ENCODE assay signal across 8 cellular contexts in the genomic region with DNA sequence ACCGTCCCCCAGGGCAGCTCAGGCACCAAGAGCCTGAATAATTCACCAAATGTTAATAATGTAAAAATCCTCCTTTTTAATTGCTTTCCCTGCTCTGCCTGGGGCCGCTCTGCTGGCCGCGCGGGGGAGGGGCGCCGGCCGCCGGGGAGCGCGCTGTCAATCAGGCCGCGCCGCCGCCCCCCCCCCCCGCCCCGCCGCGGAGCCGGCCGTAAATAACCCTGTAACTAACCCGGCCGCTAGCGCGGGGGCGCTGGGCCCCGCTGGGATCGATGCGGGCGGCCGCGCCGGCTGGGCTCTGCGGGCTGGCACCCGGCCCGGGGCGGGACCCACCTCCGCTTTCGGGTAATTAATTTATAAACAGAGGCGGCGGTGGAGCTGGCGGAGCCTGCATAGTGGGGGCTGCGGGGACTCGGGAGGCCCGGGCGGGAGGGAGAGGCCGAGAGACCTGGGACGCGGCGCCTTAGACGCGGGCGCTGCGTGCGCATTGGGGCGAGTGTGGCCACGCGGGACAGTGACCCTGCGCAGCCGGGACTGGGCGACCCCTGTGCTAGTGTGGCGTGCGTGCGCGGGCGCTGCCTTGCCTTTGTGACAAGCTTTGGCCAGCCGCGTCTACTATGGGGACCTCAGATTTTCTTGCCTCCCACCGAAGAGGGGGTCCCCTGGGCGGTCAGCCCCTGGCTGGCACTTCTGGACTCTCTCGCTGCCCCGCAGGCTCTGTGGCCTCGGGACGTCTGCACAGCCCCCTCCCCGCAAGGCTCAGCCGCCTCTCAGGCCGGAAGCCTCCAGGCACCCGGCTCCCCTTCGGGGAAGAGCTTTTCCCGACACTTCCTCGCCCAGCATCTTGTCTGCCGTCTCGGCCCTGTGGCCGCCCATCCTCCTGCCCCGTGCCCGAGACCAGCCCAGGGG. TPM values are rescaled to one million over a fixed set of nuclear protein-coding genes. Genes with fewer than 3 reads are reported as not detected.
DNase-seq lines count a peak whose midpoint lies in the region; ATAC-seq and TF ChIP-seq lines count a peak whose summit lies in the region.

No MANE protein-coding gene starts in this region.

- CTCF ChIA-PET in activated CD4-positive, alpha-beta memory T cell treated with anti-CD3 and anti-CD28 coated beads for 36 hours (lab: Charles Lee) = interaction anchor here (0.7 to 3.0 kb wide), 3 partner anchors 14 to 35 kb away, joined by 3 to 19 read pairs (median 14); no protein-coding TSS in a partner anchor
- CTCF ChIA-PET in activated CD4-positive, alpha-beta memory T cell treated with anti-CD3 and anti-CD28 coated beads, Interleukin-2, amount 10 ng/mL, durations not matched to agents 7 days and 5 days (lab: Charles Lee) = interaction anchor here (1.0 kb wide), 1 partner anchor 36 kb away, joined by 4 read pairs; no protein-coding TSS in a partner anchor

- H3F3A ChIP-seq in smooth muscle cell (ENCODE audit: low read depth) = peaks cover 12% of the 10 kb centered on the region

- H3K27ac ChIP-seq in body of pancreas (peak overlapping the region in 1 of 4 donors; percentile 53), smooth muscle cell (ENCODE audit: low read depth) (no peak overlapping the region)

- peaks cover 24% of the 10 kb centered on the region for H3K27me3 Mint-ChIP-seq in activated CD4-positive, alpha-beta memory T cell treated with anti-CD3 and anti-CD28 coated beads for 36 hours
- peaks cover 37% of the 10 kb centered on the region for H3K27me3 Mint-ChIP-seq in activated CD4-positive, alpha-beta memory T cell treated with anti-CD3 and anti-CD28 coated beads, Interleukin-2, amount 10 ng/mL, durations not matched to agents 7 days and 5 days
- H3K27me3 Mint-ChIP-seq in immature natural killer cell (ENCODE audit: low read depth in 3 of 3) = peaks cover 4 to 14% (median 10%) of the 10 kb centered on the region in 3 donors

- WGBS in body of pancreas, 2 donors = 0 to 1% methylated on average over 7 to 77 of the region's 86 CpGs
- 1% methylated on average over 68 of the region's 86 CpGs for WGBS in smooth muscle cell (ENCODE audit: low lambda C conversion rate)

- no peaks in the 10 kb centered on the region for H3K79me2 ChIP-seq in smooth muscle cell (ENCODE audit: low read depth)

- H3K4me3 ChIP-seq in body of pancreas (no peak overlapping the region), smooth muscle cell (peak overlapping the region; percentile 47)

- no peak for DNase-seq in activated CD4-positive, alpha-beta memory T cell treated with anti-CD3 and anti-CD28 coated beads for 36 hours
- no peak for DNase-seq in activated CD4-positive, alpha-beta memory T cell treated with anti-CD3 and anti-CD28 coated beads, Interleukin-2, amount 10 ng/mL, durations not matched to agents 7 days and 5 days
- DNase-seq in NCI-H446 (lab: John Stamatoyannopoulos, UW) (peak; percentile 67 to 93), body of pancreas (peak; percentile 47 to 82 (median 74)), immature natural killer cell (no peak), smooth muscle cell (lab: John Stamatoyannopoulos, UW; ENCODE audit: unreplicated experiment) (peak; percentile 57)
- DNase-seq in stimulated activated CD4-positive, alpha-beta T cell treated with anti-CD3 and anti-CD28 coated beads, Interleukin-4, amount 100 ng/mL, for 4 hours = no peak

- no peak for TF ChIP-seq POLR2A in body of pancreas (IDR thresholded peaks at IDR 0.05)

- H3K27ac Mint-ChIP-seq in activated CD4-positive, alpha-beta memory T cell treated with anti-CD3 and anti-CD28 coated beads for 36 hours = no peak overlapping the region
- no peak overlapping the region for H3K27ac Mint-ChIP-seq in activated CD4-positive, alpha-beta memory T cell treated with anti-CD3 and anti-CD28 coated beads, Interleukin-2, amount 10 ng/mL, durations not matched to agents 7 days and 5 days
- H3K27ac Mint-ChIP-seq in immature natural killer cell = no peak overlapping the region

- H3K36me3 ChIP-seq in body of pancreas (replicated peaks in 1 of 2; ENCODE audit: insufficient read depth in 1 of 2, low read depth in 2 of 2) = peaks cover 0 to 3% of the 10 kb centered on the region in 2 donors
- H3K36me3 ChIP-seq in smooth muscle cell (ENCODE audit: low read depth) = no peaks in the 10 kb centered on the region

- H2AFZ ChIP-seq in smooth muscle cell (ENCODE audit: low read depth) = no peak overlapping the region

- H3K36me3 Mint-ChIP-seq in activated CD4-positive, alpha-beta memory T cell treated with anti-CD3 and anti-CD28 coated beads for 36 hours = peaks cover 11% of the 10 kb centered on the region
- peaks cover 4% of the 10 kb centered on the region for H3K36me3 Mint-ChIP-seq in activated CD4-positive, alpha-beta memory T cell treated with anti-CD3 and anti-CD28 coated beads, Interleukin-2, amount 10 ng/mL, durations not matched to agents 7 days and 5 days (ENCODE audit: low read depth)
- H3K36me3 Mint-ChIP-seq in immature natural killer cell = peaks cover 3 to 4% (median 4%) of the 10 kb centered on the region in 3 donors

- H3K9ac ChIP-seq in smooth muscle cell (ENCODE audit: low read depth) = no peak overlapping the region

- H3K4me1 ChIP-seq in body of pancreas (peaks cover 43% of the 10 kb centered on the region), smooth muscle cell (ENCODE audit: low read depth) (peaks cover 28% of the 10 kb centered on the region)

- POLR2A ChIA-PET in activated CD4-positive, alpha-beta memory T cell treated with anti-CD3 and anti-CD28 coated beads for 36 hours (lab: Charles Lee) = interaction anchor here (1.0 kb wide), 1 partner anchor 11 kb away, joined by 3 read pairs; no protein-coding TSS in a partner anchor
- POLR2A ChIA-PET in activated CD4-positive, alpha-beta memory T cell treated with anti-CD3 and anti-CD28 coated beads, Interleukin-2, amount 10 ng/mL, durations not matched to agents 7 days and 5 days (lab: Charles Lee) = interaction anchor here (1.0 kb wide), 1 partner anchor 8 kb away, joined by 3 read pairs; no protein-coding TSS in a partner anchor

- intact Hi-C loops in activated CD4-positive, alpha-beta memory T cell treated with anti-CD3 and anti-CD28 coated beads for 36 hours (cut with micrococcal nuclease) = no loop called here
- intact Hi-C loops in body of pancreas (cut with DNase I) = no loop called here

- H3K4me2 ChIP-seq in smooth muscle cell = peak overlapping the region; percentile 89

- ATAC-seq in body of pancreas = peak; percentile 41
- ATAC-seq in HG02623 (IDR thresholded peaks at IDR 0.05; ENCODE audit: unreplicated experiment) = no peak

- H3K9me3 Mint-ChIP-seq in activated CD4-positive, alpha-beta memory T cell treated with anti-CD3 and anti-CD28 coated beads for 36 hours = no peaks in the 10 kb centered on the region
- H3K9me3 Mint-ChIP-seq in activated CD4-positive, alpha-beta memory T cell treated with anti-CD3 and anti-CD28 coated beads, Interleukin-2, amount 10 ng/mL, durations not matched to agents 7 days and 5 days = no peaks in the 10 kb centered on the region
- H3K9me3 Mint-ChIP-seq in immature natural killer cell = no peaks in the 10 kb centered on the region

- H3K4me3 Mint-ChIP-seq in activated CD4-positive, alpha-beta memory T cell treated with anti-CD3 and anti-CD28 coated beads for 36 hours = peak overlapping the region; percentile 32
- H3K4me3 Mint-ChIP-seq in activated CD4-positive, alpha-beta memory T cell treated with anti-CD3 and anti-CD28 coated beads, Interleukin-2, amount 10 ng/mL, durations not matched to agents 7 days and 5 days = no peak overlapping the region
- peak overlapping the region in 4 of 5 donors; percentile 41 to 54 (median 48) for H3K4me3 Mint-ChIP-seq in immature natural killer cell

- H3K27me3 ChIP-seq in body of pancreas (peaks cover 0 to 38% of the 10 kb centered on the region in 2 donors), smooth muscle cell (ENCODE audit: low read depth) (no peaks in the 10 kb centered on the region)

- TF ChIP-seq CTCF in body of pancreas (IDR thresholded peaks at IDR 0.05) (peak in 2 of 7 experiments; percentile 23 to 36), smooth muscle cell (IDR thresholded peaks at IDR 0.05; ENCODE audit: borderline replicate concordance, insufficient read depth, poor library complexity, severe bottlenecking) (no peak)

- peaks cover 18% of the 10 kb centered on the region for H4K20me1 ChIP-seq in smooth muscle cell (ENCODE audit: low read depth)

- no peaks in the 10 kb centered on the region for H3K9me3 ChIP-seq in body of pancreas
- H3K9me3 ChIP-seq in smooth muscle cell (replicated peaks; ENCODE audit: low read depth) = no peaks in the 10 kb centered on the region

- H3K4me1 Mint-ChIP-seq in activated CD4-positive, alpha-beta memory T cell treated with anti-CD3 and anti-CD28 coated beads for 36 hours (ENCODE audit: low read depth) = peaks cover 11% of the 10 kb centered on the region
- H3K4me1 Mint-ChIP-seq in activated CD4-positive, alpha-beta memory T cell treated with anti-CD3 and anti-CD28 coated beads, Interleukin-2, amount 10 ng/mL, durations not matched to agents 7 days and 5 days = peaks cover 7% of the 10 kb centered on the region
- H3K4me1 Mint-ChIP-seq in immature natural killer cell = peaks cover 0 to 8% of the 10 kb centered on the region in 2 donors

RNA-seq across cellular contexts. Expression of gene SAMD11, which starts 16.7 kb away (rescaled TPM):
- total RNA-seq in activated CD4-positive, alpha-beta memory T cell treated with anti-CD3 and anti-CD28 coated beads for 36 hours = not detected
- total RNA-seq in activated CD4-positive, alpha-beta memory T cell treated with anti-CD3 and anti-CD28 coated beads, Interleukin-2, amount 10 ng/mL, durations not matched to agents 7 days and 5 days = not detected
- total RNA-seq in body of pancreas (1 to 10 TPM; 2.1 to 2.3 TPM), smooth muscle cell (7.5 and 18.0 TPM in 2 replicates)
- polyA plus RNA-seq in immature natural killer cell (under 1 TPM in 1 of 3 donors, not detected in 2; 0.14 TPM), smooth muscle cell (21.1 and 24.1 TPM in 2 replicates)

RNA-seq across cellular contexts. Expression of gene NOC2L, which starts 18.7 kb away (rescaled TPM):
- total RNA-seq in activated CD4-positive, alpha-beta memory T cell treated with anti-CD3 and anti-CD28 coated beads for 36 hours = 100 to 1,000 TPM; 111 to 117 TPM
- total RNA-seq in activated CD4-positive, alpha-beta memory T cell treated with anti-CD3 and anti-CD28 coated beads, Interleukin-2, amount 10 ng/mL, durations not matched to agents 7 days and 5 days = 10 to 100 TPM; 58.2 to 58.4 TPM
- 10 to 100 TPM; 30.6 to 32.3 TPM for total RNA-seq in body of pancreas
- 10 to 100 TPM; 48.2 to 69.8 (median 53.5) TPM for polyA plus RNA-seq in immature natural killer cell
- total RNA-seq in smooth muscle cell = 34.5 and 38.9 TPM in 2 replicates
- polyA plus RNA-seq in smooth muscle cell = 64.0 and 76.3 TPM in 2 replicates

RNA-seq across cellular contexts. Expression of gene KLHL17, which starts 20.0 kb away (rescaled TPM):
- total RNA-seq in activated CD4-positive, alpha-beta memory T cell treated with anti-CD3 and anti-CD28 coated beads for 36 hours = 10 to 100 TPM; 25.8 to 30.6 TPM
- total RNA-seq in activated CD4-positive, alpha-beta memory T cell treated with anti-CD3 and anti-CD28 coated beads, Interleukin-2, amount 10 ng/mL, durations not matched to agents 7 days and 5 days = 10 to 100 TPM; 28.6 to 31.7 TPM
- 10 to 100 TPM in 1 of 2 donors, 1 to 10 TPM in 1; 6.0 to 29.0 TPM for total RNA-seq in body of pancreas
- 1 to 10 TPM in 2 of 3 donors, not detected in 1; 1.8 to 2.2 TPM for polyA plus RNA-seq in immature natural killer cell
- total RNA-seq in smooth muscle cell = 10.2 and 12.4 TPM in 2 replicates
- 29.9 and 32.7 TPM in 2 replicates for polyA plus RNA-seq in smooth muscle cell

RNA-seq across cellular contexts. Expression of gene PLEKHN1, which starts 25.9 kb away (rescaled TPM):
- 1 to 10 TPM; 5.8 to 6.0 TPM for total RNA-seq in activated CD4-positive, alpha-beta memory T cell treated with anti-CD3 and anti-CD28 coated beads for 36 hours
- total RNA-seq in activated CD4-positive, alpha-beta memory T cell treated with anti-CD3 and anti-CD28 coated beads, Interleukin-2, amount 10 ng/mL, durations not matched to agents 7 days and 5 days = 1 to 10 TPM; 7.6 to 8.2 TPM
- total RNA-seq in body of pancreas (not detected), smooth muscle cell (1.9 and 2.6 TPM in 2 replicates)
- polyA plus RNA-seq in immature natural killer cell (1 to 10 TPM in 1 of 3 donors, under 1 TPM in 2; 0.14 to 2.2 (median 0.68) TPM), smooth muscle cell (5.2 and 9.6 TPM in 2 replicates)

RNA-seq across cellular contexts. Expression of gene PERM1, which starts 41.5 kb away (rescaled TPM):
- total RNA-seq in activated CD4-positive, alpha-beta memory T cell treated with anti-CD3 and anti-CD28 coated beads for 36 hours = not detected
- total RNA-seq in activated CD4-positive, alpha-beta memory T cell treated with anti-CD3 and anti-CD28 coated beads, Interleukin-2, amount 10 ng/mL, durations not matched to agents 7 days and 5 days = not detected
- total RNA-seq in body of pancreas = not detected
- polyA plus RNA-seq in immature natural killer cell = not detected
- total RNA-seq in smooth muscle cell = 0.22 TPM in 1 of 2 replicates, not detected in the other
- 2.6 and 3.1 TPM in 2 replicates for polyA plus RNA-seq in smooth muscle cell

Comparison
In these comparisons a context has a peak if more than half of its experiments do, and no peak if none do; other contexts are left out.
1. DNase-seq: peak in NCI-H446 (2 of 2), body of pancreas (4 of 4) and smooth muscle cell (single experiment); none in activated CD4-positive, alpha-beta memory T cell treated with anti-CD3 and anti-CD28 coated beads for 36 hours (single experiment), activated CD4-positive, alpha-beta memory T cell treated with anti-CD3 and anti-CD28 coated beads, Interleukin-2, amount 10 ng/mL, durations not matched to agents 7 days and 5 days (single experiment), immature natural killer cell (0 of 3) and stimulated activated CD4-positive, alpha-beta T cell treated with anti-CD3 and anti-CD28 coated beads, Interleukin-4, amount 100 ng/mL, for 4 hours (0 of 2).